Comparison of ENCODE assay signal across 21 cellular contexts in genomic region chr22:44125421-44125820, GRCh38. TPM values are rescaled to one million over a fixed set of nuclear protein-coding genes. Genes with fewer than 3 reads are reported as not detected.
A peak's percentile ranks its signal among the peaks of the same experiment; 100 is the strongest.
DNase-seq lines count a peak whose midpoint lies in the region; FAIRE-seq and TF ChIP-seq lines count a peak whose summit lies in the region.
"Had no signal": no experiment of that assay in that cellular context is flagged by ENCODE, and none has a peak within 500 bp of the region (broad histone marks: within the 10 kb centered on the region; RNA-seq: fewer than 3 reads in every experiment).

No MANE protein-coding gene starts in this region.

- no peak for DNase-seq in astrocyte (ENCODE audit: low read depth)
- peak; percentile 30 for DNase-seq in chondrocyte (ENCODE audit: low spot score)
- DNase-seq in kidney, result peak; percentile 12
- peak; percentile 15 for DNase-seq in spleen
- DNase-seq in substantia nigra (lab: John Stamatoyannopoulos, UW), result no peak
- DNase-seq in activated naive CD4-positive, alpha-beta T cell treated with Interleukin-2 at 50 U/mL for 16 hours, result no peak
- no peak for DNase-seq in stimulated activated naive CD4-positive, alpha-beta T cell treated with Interleukin-2 at 50 U/mL for 16 hours (lab: John Stamatoyannopoulos, UW)
- no peak for DNase-seq in A673 (ENCODE audit: low spot score)
- DNase-seq: Caco-2; CD4-positive, CD25-positive, alpha-beta regulatory T cell; CD8-positive, alpha-beta T cell; DMS153; DND-41; GM23248; H9 had no signal

- H3K9me3 ChIP-seq in astrocyte (ENCODE audit: insufficient read depth, low read depth, low read length) (peaks cover 9% of the 10 kb centered on the region), kidney (ENCODE audit: control insufficient read depth in 1 of 2, low read length in 2 of 2) (peaks cover 0 to 15% of the 10 kb centered on the region in 2 donors), spleen (peaks cover 5 to 37% (median 26%) of the 10 kb centered on the region in 8 donors), A673 (ENCODE audit: low read depth, low read length, poor library complexity, severe bottlenecking) (peaks cover 13% of the 10 kb centered on the region)
- H3K9me3 ChIP-seq: Caco-2 had no signal

- no peak overlapping the region for H3K4me3 ChIP-seq in astrocyte (ENCODE audit: insufficient read depth, low read depth, low read length)
- H3K4me3 ChIP-seq in kidney (ENCODE audit: low read length in 2 of 2), result no peak overlapping the region
- no peak overlapping the region for H3K4me3 ChIP-seq in spleen
- H3K4me3 ChIP-seq in A673 (ENCODE audit: low read depth, low read length, poor library complexity, severe bottlenecking), result no peak overlapping the region
- H3K4me3 ChIP-seq: BLaER1, GM23248 had no signal

- H3K27me3 ChIP-seq in astrocyte (ENCODE audit: insufficient read depth, low read length) (no peaks in the 10 kb centered on the region), spleen (replicated peaks in 1 of 7) (no peaks in the 10 kb centered on the region), A673 (replicated peaks; ENCODE audit: insufficient read depth, low read depth, low read length, poor library complexity) (no peaks in the 10 kb centered on the region)
- H3K27me3 ChIP-seq: BLaER1 had no signal

- H3K36me3 Mint-ChIP-seq in astrocyte (ENCODE audit: low read depth, unreplicated experiment) (peaks cover 15% of the 10 kb centered on the region), chondrocyte (ENCODE audit: low read depth) (peaks cover 21% of the 10 kb centered on the region)
- H3K36me3 Mint-ChIP-seq: CD8-positive, alpha-beta T cell had no signal

- H3K27me3 Mint-ChIP-seq in astrocyte (ENCODE audit: low read depth, unreplicated experiment) (peaks cover 6% of the 10 kb centered on the region), chondrocyte (ENCODE audit: low read depth) (no peaks in the 10 kb centered on the region)
- H3K27me3 Mint-ChIP-seq: B cell; CD4-positive, CD25-positive, alpha-beta regulatory T cell had no signal

- no peaks in the 10 kb centered on the region for H3K4me1 ChIP-seq in astrocyte (ENCODE audit: insufficient read depth, low read length)
- H3K4me1 ChIP-seq in kidney (ENCODE audit: control insufficient read depth in 1 of 2, insufficient read depth in 1 of 2, low read depth in 1 of 2, low read length in 2 of 2), result peaks cover 0 to 2% of the 10 kb centered on the region in 2 donors
- peaks cover 0 to 22% (median 12%) of the 10 kb centered on the region in 6 donors for H3K4me1 ChIP-seq in spleen
- no peaks in the 10 kb centered on the region for H3K4me1 ChIP-seq in A673 (ENCODE audit: insufficient read depth, low read length, poor library complexity, severe bottlenecking)
- H3K4me1 ChIP-seq: BLaER1, Caco-2 had no signal

- H3K9ac ChIP-seq in astrocyte (ENCODE audit: low read length), result no peak overlapping the region
- H3K9ac ChIP-seq in kidney (ENCODE audit: low read length in 2 of 2), result no peak overlapping the region
- H3K9ac ChIP-seq: BLaER1, GM23248 had no signal

- BruUV-seq in A673 (replicated peaks; lab: Mats Ljungman, UMichigan), result no TSS peak

- POLR2A ChIA-PET in A673 (lab: Charles Lee; ENCODE audit: low non-redundant PET), result no interaction called here

- FAIRE-seq in astrocyte (lab: Jason Lieb, UNC), result no peak
- FAIRE-seq in kidney (lab: Jason Lieb, UNC), result no peak
- FAIRE-seq: G401.6, GM12892 had no signal

- TF ChIP-seq CTCF in astrocyte (IDR thresholded peaks at IDR 0.05; ENCODE audit: insufficient read depth, low read depth, low read length) (no peak), chondrocyte (IDR thresholded peaks at IDR 0.05) (no peak), kidney (IDR thresholded peaks at IDR 0.05; ENCODE audit: borderline replicate concordance, extremely low read depth, insufficient read depth) (no peak), spleen (IDR thresholded peaks at IDR 0.05 in 8 of 11, conservative IDR thresholded peaks at IDR 0.05 in 3 of 11) (no peak), A673 (conservative IDR thresholded peaks at IDR 0.05; ENCODE audit: low read depth, low read length) (no peak)

- H3K36me3 ChIP-seq in astrocyte (ENCODE audit: insufficient read depth, low read length), result no peaks in the 10 kb centered on the region
- H3K36me3 ChIP-seq in kidney (ENCODE audit: control insufficient read depth in 1 of 2, insufficient read depth in 2 of 2, low read length in 2 of 2), result no peaks in the 10 kb centered on the region
- peaks cover 0 to 76% (median 6%) of the 10 kb centered on the region in 6 donors for H3K36me3 ChIP-seq in spleen
- H3K36me3 ChIP-seq in A673 (ENCODE audit: insufficient read depth, low read length, poor library complexity, severe bottlenecking), result no peaks in the 10 kb centered on the region
- H3K36me3 ChIP-seq: BLaER1 had no signal

- no peak overlapping the region for H2AFZ ChIP-seq in astrocyte (ENCODE audit: low read depth, low read length)
- H2AFZ ChIP-seq: GM23248 had no signal

- WGBS in spleen, 5 donors, result 86 to 97% (median 96%) methylated on average over 6 of the region's 6 CpGs

- no peak overlapping the region for H3K4me2 ChIP-seq in astrocyte (ENCODE audit: low read length)
- H3K4me2 ChIP-seq: BLaER1 had no signal

- H3K4me1 Mint-ChIP-seq in astrocyte (ENCODE audit: low read depth, unreplicated experiment) (no peaks in the 10 kb centered on the region), chondrocyte (ENCODE audit: low read depth) (no peaks in the 10 kb centered on the region)

- peaks cover 22% of the 10 kb centered on the region for H3K9me3 Mint-ChIP-seq in astrocyte (ENCODE audit: unreplicated experiment)
- H3K9me3 Mint-ChIP-seq in chondrocyte (ENCODE audit: low read depth), result peaks cover 18% of the 10 kb centered on the region

- no peak overlapping the region for H3K4me3 Mint-ChIP-seq in astrocyte (ENCODE audit: unreplicated experiment)
- no peak overlapping the region for H3K4me3 Mint-ChIP-seq in chondrocyte (ENCODE audit: unreplicated experiment)
- H3K4me3 Mint-ChIP-seq: B cell; CD4-positive, CD25-positive, alpha-beta regulatory T cell; CD8-positive, alpha-beta T cell; H9 had no signal

- no peaks in the 10 kb centered on the region for H3K79me2 ChIP-seq in astrocyte (ENCODE audit: insufficient read depth, low read length)

- H3K27ac Mint-ChIP-seq in astrocyte (ENCODE audit: unreplicated experiment), result peak overlapping the region; percentile 2
- no peak overlapping the region for H3K27ac Mint-ChIP-seq in chondrocyte (ENCODE audit: unreplicated experiment)
- H3K27ac Mint-ChIP-seq: B cell; CD8-positive, alpha-beta T cell; H9 had no signal

- no peak for TF ChIP-seq POLR2A in spleen (IDR thresholded peaks at IDR 0.05)

- intact Hi-C loops in kidney (cut with DNase I) (no loop called here), spleen (cut with DNase I; ENCODE audit: low total_unique reads) (no loop called here), A673 (cut with micrococcal nuclease; ENCODE audit: unreplicated experiment) (no loop called here)

- H3K27ac ChIP-seq in astrocyte (ENCODE audit: low read depth, low read length) (no peak overlapping the region), kidney (ENCODE audit: low read depth in 2 of 2, low read length in 2 of 2) (no peak overlapping the region), spleen (no peak overlapping the region), substantia nigra (ENCODE audit: low read depth, low read length, poor library complexity, severe bottlenecking) (no peak overlapping the region), A673 (ENCODE audit: low read depth, low read length, poor library complexity, severe bottlenecking) (no peak overlapping the region)
- H3K27ac ChIP-seq: BLaER1, C4-2B, GM23248 had no signal

- H4K20me1 ChIP-seq in astrocyte (ENCODE audit: insufficient read depth, low read length), result peaks cover 4% of the 10 kb centered on the region
- H4K20me1 ChIP-seq: BLaER1 had no signal

- CTCF ChIA-PET in A673 (lab: Charles Lee), result no interaction called here

RNA-seq across cellular contexts. Expression of gene PARVG, which starts 55.3 kb away (rescaled TPM):
- 0.23 TPM in 1 of 2 replicates, not detected in the other for total RNA-seq in astrocyte
- total RNA-seq in chondrocyte, result 0.15 to 0.27 TPM in 2 of 3 replicates, not detected in the other
- total RNA-seq in kidney, result 20.9 TPM
- 2.5 TPM for polyA plus RNA-seq in kidney (ENCODE audit: insufficient read depth, low read depth, low replicate concordance)
- total RNA-seq in spleen, result 100 to 1,000 TPM; 129 to 226 (median 142) TPM
- polyA plus RNA-seq in spleen, result 100 to 1,000 TPM; 118 to 214 (median 204) TPM
- total RNA-seq in A673 (2021), result 13.9 and 14.7 TPM in 2 replicates
- total RNA-seq: A172, Caco-2, GM23248 had no signal
- polyA plus RNA-seq: GM23248 had no signal

Comparison
In these comparisons a context has a peak if more than half of its experiments do, and no peak if none do; other contexts are left out.
1. DNase-seq: peak in chondrocyte (single experiment), kidney (single experiment) and spleen (single experiment); none in astrocyte (single experiment), substantia nigra (0 of 49), activated naive CD4-positive, alpha-beta T cell treated with Interleukin-2 at 50 U/mL for 16 hours (single experiment), stimulated activated naive CD4-positive, alpha-beta T cell treated with Interleukin-2 at 50 U/mL for 16 hours (single experiment) and A673 (single experiment).
2. RNA of gene PARVG, which starts 55.3 kb away (total RNA-seq): 129 to 226 TPM in spleen, 20.9 TPM in kidney (single experiment) and 13.9 to 14.7 TPM in A673; 0.15 to 0.27 TPM in chondrocyte and 0.23 TPM in astrocyte; every median in the first group is over 10 times any median in the second.